In genomic region chr11:66142370-66143263, GRCh38 we compare ENCODE assay signal across 13 cellular contexts.
DNase-seq lines count a peak whose midpoint lies in the region; ATAC-seq and TF ChIP-seq lines count a peak whose summit lies in the region.
"Had no signal": no experiment of that assay in that cellular context is flagged by ENCODE, and none has a peak within 500 bp of the region (broad histone marks: within the 10 kb centered on the region; RNA-seq: fewer than 3 reads in every experiment).

No MANE protein-coding gene starts in this region.

- CTCF ChIA-PET in HEK293T (lab: Yijun Ruan, JAX), result interaction anchor here (0.5 to 0.7 kb wide), 3 partner anchors 47 to 75 kb away, joined by 3 to 6 read pairs (median 5); no protein-coding TSS in a partner anchor

- ATAC-seq in foreskin keratinocyte (no peak), GM19452 (IDR thresholded peaks at IDR 0.05; ENCODE audit: unreplicated experiment) (no peak), HG02763 (IDR thresholded peaks at IDR 0.05; ENCODE audit: unreplicated experiment) (no peak), HG02623 (IDR thresholded peaks at IDR 0.05; ENCODE audit: unreplicated experiment) (no peak)
- ATAC-seq: upper lobe of right lung had no signal

- peaks cover 7% of the 10 kb centered on the region for H3K4me1 ChIP-seq in foreskin keratinocyte
- H3K4me1 ChIP-seq: upper lobe of right lung had no signal

- DNase-seq in A172 (ENCODE audit: low spot score) (peak; percentile 25), HEK293T (ENCODE audit: extremely low spot score) (no peak), RPMI7951 (ENCODE audit: low read depth) (peak; percentile 41), foreskin keratinocyte (peak; percentile 66 to 84), NCI-H1105 treated with DMSO at 0.1 percent for 48 hours (lab: John Stamatoyannopoulos, UW) (no peak)
- DNase-seq: activated CD4-positive, alpha-beta T cell treated with anti-CD3 and anti-CD28 coated beads, Interleukin-2, amount 50 U/mL, for 4 hours; activated effector memory CD4-positive, alpha-beta T cell treated with Interleukin-2 at 50 U/mL for 16 hours; GF-D8; NCI-H187 treated with DMSO at 0.1 percent for 48 hours; upper lobe of right lung had no signal

- POLR2A ChIA-PET in HEK293T (lab: Yijun Ruan, JAX), result no interaction called here

- no peak overlapping the region for H3K27ac ChIP-seq in foreskin keratinocyte
- H3K27ac ChIP-seq: upper lobe of right lung had no signal

- H3K27me3 ChIP-seq in foreskin keratinocyte, result no peaks in the 10 kb centered on the region
- H3K27me3 ChIP-seq: upper lobe of right lung had no signal

- TF ChIP-seq CTCF in foreskin keratinocyte (conservative IDR thresholded peaks at IDR 0.05), result no peak

TF ChIP-seq in HEK293T, 16 proteins besides CTCF, POLR2A, EP300 and RAD21:
- TF ChIP-seq ELF4 (IDR thresholded peaks at IDR 0.05) (no peak), ZNF384 (IDR thresholded peaks at IDR 0.05) (peak; percentile 37; the same call in 1 of the 2 replicates)

Comparison
In these comparisons a context has a peak if more than half of its experiments do, and no peak if none do; other contexts are left out.
1. DNase-seq: peak in A172 (single experiment), RPMI7951 (single experiment) and foreskin keratinocyte (2 of 2); none in HEK293T (single experiment) and NCI-H1105 treated with DMSO at 0.1 percent for 48 hours (single experiment).